Comparison of ENCODE assay signal across 8 cellular contexts in the genomic region with DNA sequence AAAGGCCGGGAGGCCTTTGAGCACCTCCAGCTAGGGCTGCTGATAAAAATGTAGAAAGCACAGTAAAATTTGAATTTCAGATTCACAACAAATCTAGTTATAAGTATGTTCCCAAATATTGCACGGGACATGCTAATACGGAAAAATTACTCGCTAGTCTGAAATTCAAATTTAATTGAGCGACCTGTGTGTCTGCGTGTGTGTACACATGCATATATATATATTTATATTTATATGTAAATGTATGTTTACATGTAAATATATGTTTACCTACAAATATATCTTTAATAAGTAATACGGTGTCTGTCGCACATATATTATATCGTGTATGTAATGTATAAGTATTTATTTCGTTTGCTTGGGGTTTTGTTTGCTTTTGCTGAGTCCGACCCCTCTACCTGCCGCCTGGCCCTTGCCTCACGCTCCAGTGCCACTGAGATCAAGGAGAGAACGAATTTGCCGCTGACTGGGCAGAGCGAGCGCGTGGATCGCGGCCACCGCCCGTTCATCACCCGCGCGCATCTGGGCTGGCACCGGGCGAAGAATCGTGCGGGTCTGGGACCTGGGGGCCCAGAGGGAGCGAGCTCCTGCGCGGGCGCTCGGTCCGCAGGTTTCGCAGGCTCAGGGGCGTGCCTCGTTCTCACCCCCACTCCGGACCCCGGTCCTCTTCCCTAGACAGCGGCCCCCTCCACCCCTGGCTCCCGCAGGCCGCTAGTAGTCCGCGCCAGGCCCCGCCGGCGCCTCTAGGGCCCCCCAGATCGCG. TPM values are rescaled to one million over a fixed set of nuclear protein-coding genes. Genes with fewer than 3 reads are reported as not detected.
DNase-seq lines count a peak whose midpoint lies in the region; FAIRE-seq and TF ChIP-seq lines count a peak whose summit lies in the region.

No MANE protein-coding gene starts in this region.

- no peaks in the 10 kb centered on the region for H3K9me3 Mint-ChIP-seq in activated T-cell treated with anti-CD3 and anti-CD28 coated beads, Interleukin-2, amount 50 U/mL, for 24 hours

- H3K9me3 ChIP-seq in HUES48 (ENCODE audit: control insufficient read depth, insufficient read depth, low read length) = no peaks in the 10 kb centered on the region
- no peaks in the 10 kb centered on the region for H3K9me3 ChIP-seq in iPS-20b (ENCODE audit: insufficient read depth, low read depth, low read length)
- no peaks in the 10 kb centered on the region for H3K9me3 ChIP-seq in spleen

- H3K4me1 ChIP-seq in HUES48 (ENCODE audit: control insufficient read depth, insufficient read depth, low read length) (peaks cover 8% of the 10 kb centered on the region; the same call in 1 of the 2 replicates), iPS-20b (ENCODE audit: insufficient read depth, low read length) (no peaks in the 10 kb centered on the region), spleen (peaks cover 25 to 64% (median 50%) of the 10 kb centered on the region in 6 donors)

- H3K27me3 Mint-ChIP-seq in activated T-cell treated with anti-CD3 and anti-CD28 coated beads, Interleukin-2, amount 50 U/mL, for 24 hours = peaks cover 35% of the 10 kb centered on the region

- H3K9ac ChIP-seq in HUES48 (ENCODE audit: low read depth, low read length) = no peak overlapping the region
- no peak overlapping the region for H3K9ac ChIP-seq in iPS-20b (ENCODE audit: low read depth, low read length)

- no peak for TF ChIP-seq CTCF in spleen (IDR thresholded peaks at IDR 0.05 in 8 of 11, conservative IDR thresholded peaks at IDR 0.05 in 3 of 11)

- peak overlapping the region; percentile 82 for H3K4me3 Mint-ChIP-seq in activated T-cell treated with anti-CD3 and anti-CD28 coated beads, Interleukin-2, amount 50 U/mL, for 24 hours

- peaks cover 26% of the 10 kb centered on the region for H3K4me1 Mint-ChIP-seq in activated T-cell treated with anti-CD3 and anti-CD28 coated beads, Interleukin-2, amount 50 U/mL, for 24 hours (ENCODE audit: low read depth)

- H3K36me3 ChIP-seq in HUES48 (ENCODE audit: control insufficient read depth, insufficient read depth, low read length) (peaks cover 28% of the 10 kb centered on the region), iPS-20b (ENCODE audit: insufficient read depth, low read depth, low read length) (peaks cover 19% of the 10 kb centered on the region; the same call in 1 of the 2 replicates), spleen (peaks cover 0 to 26% (median 20%) of the 10 kb centered on the region in 6 donors)

- H3K36me3 Mint-ChIP-seq in activated T-cell treated with anti-CD3 and anti-CD28 coated beads, Interleukin-2, amount 50 U/mL, for 24 hours (ENCODE audit: low read depth) = peaks cover 33% of the 10 kb centered on the region

- no peak for TF ChIP-seq POLR2A in spleen (IDR thresholded peaks at IDR 0.05)

- FAIRE-seq in GM19239 (lab: Jason Lieb, UNC) (no peak), HTR-8/SVneo (lab: Jason Lieb, UNC) (no peak)

- intact Hi-C loops in spleen (cut with DNase I; ENCODE audit: low total_unique reads) = no loop called here

- H3K27me3 ChIP-seq in HUES48 (ENCODE audit: control insufficient read depth, insufficient read depth, low read length) (peaks cover 54% of the 10 kb centered on the region), iPS-20b (ENCODE audit: insufficient read depth, low read length) (peaks cover 59% of the 10 kb centered on the region), spleen (replicated peaks in 1 of 7) (peaks cover 10 to 54% (median 48%) of the 10 kb centered on the region in 7 donors)

- peak overlapping the region; percentile 95 for H3K4me3 ChIP-seq in HUES48 (ENCODE audit: low read depth, low read length)
- H3K4me3 ChIP-seq in iPS-20b (ENCODE audit: low read length) = peak overlapping the region; percentile 85; the same call in 1 of the 2 replicates
- H3K4me3 ChIP-seq in spleen = peak overlapping the region; percentile 78 to 98 (median 94)

- H3K27ac ChIP-seq in HUES48 (ENCODE audit: low read depth, low read length) (no peak overlapping the region), iPS-20b (ENCODE audit: low read length) (no peak overlapping the region), spleen (peak overlapping the region in 1 of 8 donors; percentile 83)

- peak; percentile 43 for DNase-seq in activated T-cell treated with anti-CD3 and anti-CD28 coated beads, Interleukin-2, amount 50 U/mL, for 24 hours
- DNase-seq in spleen (peak; percentile 81), pons (ENCODE audit: low spot score) (no peak), GM19239 (ENCODE audit: insufficient read length, low spot score) (no peak), NCI-H2081 (lab: John Stamatoyannopoulos, UW) (no peak), HTR-8/SVneo (ENCODE audit: insufficient read length, low spot score) (no peak)

- H3K27ac Mint-ChIP-seq in activated T-cell treated with anti-CD3 and anti-CD28 coated beads, Interleukin-2, amount 50 U/mL, for 24 hours = peak overlapping the region; percentile 81

- WGBS in spleen, 5 donors = 7 to 19% (median 11%) methylated on average over 21 to 50 of the region's 50 CpGs

RNA-seq across cellular contexts. Expression of a gene that starts 0.5 kb away (rescaled TPM):
- total RNA-seq in spleen = 10 to 100 TPM; 21.0 to 28.0 (median 26.4) TPM
- polyA plus RNA-seq in spleen = 10 to 100 TPM; 20.1 to 28.3 (median 24.2) TPM

RNA-seq across cellular contexts. Expression of a gene that starts 1.9 kb away (rescaled TPM):
- total RNA-seq in spleen = 1 to 10 TPM in 5 of 7 donors, under 1 TPM in 2; 0.63 to 4.3 (median 1.6) TPM
- polyA plus RNA-seq in spleen = under 1 TPM; 0.11 to 0.48 (median 0.21) TPM

RNA-seq across cellular contexts. Expression of a gene that starts 25.6 kb away (rescaled TPM):
- 10 to 100 TPM; 23.7 to 45.9 (median 32.5) TPM for total RNA-seq in spleen
- 10 to 100 TPM; 19.9 to 35.7 (median 20.9) TPM for polyA plus RNA-seq in spleen

RNA-seq across cellular contexts. Expression of a gene that starts 39.1 kb away (rescaled TPM):
- total RNA-seq in spleen = 10 to 100 TPM in 6 of 7 donors, 1 to 10 TPM in 1; 8.7 to 39.5 (median 27.1) TPM
- polyA plus RNA-seq in spleen = 10 to 100 TPM in 2 of 3 donors, 1 to 10 TPM in 1; 8.8 to 16.5 (median 10.0) TPM

Comparison
In these comparisons a context has a peak if more than half of its experiments do, and no peak if none do; other contexts are left out.
1. DNase-seq: peak in activated T-cell treated with anti-CD3 and anti-CD28 coated beads, Interleukin-2, amount 50 U/mL, for 24 hours (single experiment) and spleen (single experiment); none in pons (single experiment), GM19239 (single experiment), NCI-H2081 (0 of 2) and HTR-8/SVneo (single experiment).
2. Peak in every context shown above with its lines, with median percentiles within 50 percentile points of each other: H3K4me3 ChIP-seq.